ENCODE assay signal across 8 cellular contexts in genomic region chr4:184805462-184806245, GRCh38. TPM values are rescaled to one million over a fixed set of nuclear protein-coding genes. Genes with fewer than 3 reads are reported as not detected.
DNase-seq lines count a peak whose midpoint lies in the region; ATAC-seq, FAIRE-seq and TF ChIP-seq lines count a peak whose summit lies in the region.

No MANE protein-coding gene starts in this region.

- H3K79me2 ChIP-seq in smooth muscle cell (ENCODE audit: low read depth) = no peaks in the 10 kb centered on the region

- H3K27ac ChIP-seq in adrenal gland = peak overlapping the region in 2 of 5 donors; percentile 19 to 45
- H3K27ac ChIP-seq in A673 (ENCODE audit: low read depth, low read length, poor library complexity, severe bottlenecking) = no peak overlapping the region
- no peak overlapping the region for H3K27ac ChIP-seq in smooth muscle cell (ENCODE audit: low read depth)

- H3K4me2 ChIP-seq in smooth muscle cell = no peak overlapping the region

- no TSS peak for BruUV-seq in A673 (replicated peaks; lab: Mats Ljungman, UMichigan)

- H3K4me3 ChIP-seq in adrenal gland (no peak overlapping the region), A673 (ENCODE audit: low read depth, low read length, poor library complexity, severe bottlenecking) (no peak overlapping the region), smooth muscle cell (no peak overlapping the region)

- H2AFZ ChIP-seq in smooth muscle cell (ENCODE audit: low read depth) = no peak overlapping the region

- H3K27me3 ChIP-seq in adrenal gland (no peaks in the 10 kb centered on the region), A673 (replicated peaks; ENCODE audit: insufficient read depth, low read depth, low read length, poor library complexity) (no peaks in the 10 kb centered on the region), smooth muscle cell (ENCODE audit: low read depth) (no peaks in the 10 kb centered on the region)

- H3K9ac ChIP-seq in smooth muscle cell (ENCODE audit: low read depth) = no peak overlapping the region

- H4K20me1 ChIP-seq in smooth muscle cell (ENCODE audit: low read depth) = peaks cover 45% of the 10 kb centered on the region

- H3K4me1 ChIP-seq in adrenal gland (replicated peaks in 1 of 2) = peaks cover 0 to 38% of the 10 kb centered on the region in 2 donors
- no peaks in the 10 kb centered on the region for H3K4me1 ChIP-seq in A673 (ENCODE audit: insufficient read depth, low read length, poor library complexity, severe bottlenecking)
- no peaks in the 10 kb centered on the region for H3K4me1 ChIP-seq in smooth muscle cell (ENCODE audit: low read depth)

- H3K36me3 ChIP-seq in adrenal gland (replicated peaks in 1 of 2) (no peaks in the 10 kb centered on the region), A673 (ENCODE audit: insufficient read depth, low read length, poor library complexity, severe bottlenecking) (no peaks in the 10 kb centered on the region), smooth muscle cell (ENCODE audit: low read depth) (no peaks in the 10 kb centered on the region)

- no peak for TF ChIP-seq CTCF in adrenal gland (IDR thresholded peaks at IDR 0.05)
- no peak for TF ChIP-seq CTCF in A673 (conservative IDR thresholded peaks at IDR 0.05; ENCODE audit: low read depth, low read length)
- TF ChIP-seq CTCF in GM13976 (IDR thresholded peaks at IDR 0.05; ENCODE audit: borderline replicate concordance, control extremely low read depth, extremely low read depth, insufficient read depth, missing control alignments) = no peak
- TF ChIP-seq CTCF in smooth muscle cell (IDR thresholded peaks at IDR 0.05; ENCODE audit: borderline replicate concordance, insufficient read depth, poor library complexity, severe bottlenecking) = no peak

- 42 to 56% (median 50%) methylated on average over 10 to 12 of the region's 12 CpGs for WGBS in adrenal gland, 4 donors
- 84% methylated on average over 12 of the region's 12 CpGs for WGBS in smooth muscle cell (ENCODE audit: low lambda C conversion rate)

- TF ChIP-seq POLR2A in adrenal gland (IDR thresholded peaks at IDR 0.05) = peak in 1 of 2 donors; percentile 41

- H3K9me3 ChIP-seq in adrenal gland (replicated peaks in 1 of 3) (no peaks in the 10 kb centered on the region), A673 (ENCODE audit: low read depth, low read length, poor library complexity, severe bottlenecking) (no peaks in the 10 kb centered on the region), smooth muscle cell (replicated peaks; ENCODE audit: low read depth) (no peaks in the 10 kb centered on the region)

- no peak for DNase-seq in GM19239 (ENCODE audit: insufficient read length, low spot score)
- peak; percentile 64 to 89 (median 85) for DNase-seq in adrenal gland
- DNase-seq in left lobe of liver (ENCODE audit: low spot score) = peak; percentile 97
- DNase-seq in A673 (ENCODE audit: low spot score) = no peak
- DNase-seq in GM13976 (ENCODE audit: low spot score) = no peak
- no peak for DNase-seq in stimulated activated naive CD4-positive, alpha-beta T cell (lab: John Stamatoyannopoulos, UW)
- no peak for DNase-seq in smooth muscle cell (lab: John Stamatoyannopoulos, UW; ENCODE audit: unreplicated experiment)

- CTCF ChIA-PET in A673 (lab: Charles Lee) = no interaction called here

- POLR2A ChIA-PET in A673 (lab: Charles Lee; ENCODE audit: low non-redundant PET) = no interaction called here

- peak; percentile 49 for FAIRE-seq in GM19239 (lab: Jason Lieb, UNC)

- ATAC-seq in HG03280 (IDR thresholded peaks at IDR 0.05; ENCODE audit: unreplicated experiment) = peak; percentile 66
- ATAC-seq in left lobe of liver = peak; percentile 79

- intact Hi-C loops in adrenal gland (cut with DNase I) (no loop called here), A673 (cut with micrococcal nuclease; ENCODE audit: unreplicated experiment) (no loop called here)

- in situ Hi-C loops in GM13976 (cut with MboI; ENCODE audit: low sequenced_read_pairs, unreplicated experiment) = no loop called here

- no peaks in the 10 kb centered on the region for H3F3A ChIP-seq in smooth muscle cell (ENCODE audit: low read depth)

RNA-seq across cellular contexts. Expression of gene ACSL1, which starts 20.1 kb away (rescaled TPM):
- 100 to 1,000 TPM in 1 of 8 donors, 10 to 100 TPM in 7; 42.0 to 113 (median 67.7) TPM for total RNA-seq in adrenal gland
- 10 to 100 TPM; 56.9 to 95.1 (median 87.2) TPM for polyA plus RNA-seq in adrenal gland
- total RNA-seq in left lobe of liver = 818 TPM
- 4.8 and 5.2 TPM in 2 replicates for total RNA-seq in A673 (2021)
- 22.4 and 24.5 TPM in 2 replicates for total RNA-seq in smooth muscle cell
- polyA plus RNA-seq in smooth muscle cell = 12.0 and 13.8 TPM in 2 replicates

Comparison
In these comparisons a context has a peak if more than half of its experiments do, and no peak if none do; other contexts are left out.
1. DNase-seq: peak in adrenal gland (7 of 7) and left lobe of liver (single experiment); none in GM19239 (single experiment), A673 (single experiment), GM13976 (single experiment), stimulated activated naive CD4-positive, alpha-beta T cell (0 of 6) and smooth muscle cell (single experiment).